ENCODE assay signal across 7 cellular contexts in genomic region chr16:89507219-89507833, GRCh38. TPM values are rescaled to one million over a fixed set of nuclear protein-coding genes. Genes with fewer than 3 reads are reported as not detected.
DNase-seq lines count a peak whose midpoint lies in the region; ATAC-seq and TF ChIP-seq lines count a peak whose summit lies in the region.

No MANE protein-coding gene starts in this region.

- H3K27ac ChIP-seq in GM23248: peak overlapping the region; percentile 87
- peak overlapping the region; percentile 95 for H3K27ac ChIP-seq in Panc1 (ENCODE audit: low read length)
- peak overlapping the region; percentile 90 for H3K27ac ChIP-seq in endodermal cell (ENCODE audit: low read depth, low read length)

- H3K27me3 Mint-ChIP-seq in endodermal cell (ENCODE audit: insufficient read depth): peaks cover 11% of the 10 kb centered on the region
- H3K27me3 Mint-ChIP-seq in natural killer cell treated with Interleukin-12 subunit alpha and Interleukin-12 subunit beta and Interleukin-15 and Interleukin-18, amount 100 ng/mL, for 72 hours: no peaks in the 10 kb centered on the region

- H3K27me3 ChIP-seq in GM23248 (replicated peaks; ENCODE audit: insufficient read depth): no peaks in the 10 kb centered on the region
- H3K27me3 ChIP-seq in Panc1 (ENCODE audit: control insufficient read depth, insufficient read depth, low read length): no peaks in the 10 kb centered on the region
- no peaks in the 10 kb centered on the region for H3K27me3 ChIP-seq in endodermal cell (ENCODE audit: control insufficient read depth, insufficient read depth, low read length, poor library complexity, severe bottlenecking)

- CTCF ChIA-PET in Panc1 (lab: Charles Lee): no interaction called here

- peaks cover 14% of the 10 kb centered on the region for H3K36me3 Mint-ChIP-seq in endodermal cell (ENCODE audit: low read depth)
- no peaks in the 10 kb centered on the region for H3K36me3 Mint-ChIP-seq in natural killer cell treated with Interleukin-12 subunit alpha and Interleukin-12 subunit beta and Interleukin-15 and Interleukin-18, amount 100 ng/mL, for 72 hours

- H3K4me3 ChIP-seq in GM23248 (peak overlapping the region; percentile 86), Panc1 (ENCODE audit: low read depth in 2 of 2, low read length in 2 of 2) (peak overlapping the region; percentile 81 to 84), endodermal cell (ENCODE audit: low read length) (peak overlapping the region; percentile 94)

- H3K9ac ChIP-seq in GM23248 (peak overlapping the region; percentile 89), endodermal cell (ENCODE audit: extremely low read depth, low read length, poor library complexity, severe bottlenecking) (peak overlapping the region; percentile 94)

- H2AFZ ChIP-seq in GM23248: peak overlapping the region; percentile 71

- H3K4me3 Mint-ChIP-seq in endodermal cell: peak overlapping the region; percentile 84
- H3K4me3 Mint-ChIP-seq in natural killer cell treated with Interleukin-12 subunit alpha and Interleukin-12 subunit beta and Interleukin-15 and Interleukin-18, amount 100 ng/mL, for 72 hours: peak overlapping the region; percentile 89

- H3K9me3 ChIP-seq in GM23248 (ENCODE audit: low read depth) (no peaks in the 10 kb centered on the region), Panc1 (ENCODE audit: control insufficient read depth, insufficient read depth, low read depth, low read length) (no peaks in the 10 kb centered on the region), endodermal cell (ENCODE audit: control insufficient read depth, low read length) (no peaks in the 10 kb centered on the region)

- no peaks in the 10 kb centered on the region for H3K9me2 ChIP-seq in GM23248 (ENCODE audit: insufficient read depth)

- peaks cover 52% of the 10 kb centered on the region for H3K79me2 ChIP-seq in GM23248 (ENCODE audit: insufficient read depth)

- intact Hi-C loops in Panc1 (cut with micrococcal nuclease; ENCODE audit: unreplicated experiment): loop anchor here (10.0 kb wide), 1 partner anchor 173 kb away; no protein-coding TSS in a partner anchor

- H3K4me2 ChIP-seq in GM23248 (ENCODE audit: unreplicated experiment): peak overlapping the region; percentile 79

- no peak overlapping the region for H3K27ac Mint-ChIP-seq in endodermal cell
- H3K27ac Mint-ChIP-seq in natural killer cell treated with Interleukin-12 subunit alpha and Interleukin-12 subunit beta and Interleukin-15 and Interleukin-18, amount 100 ng/mL, for 72 hours: peak overlapping the region; percentile 80 to 86

- peaks cover 4% of the 10 kb centered on the region for H3K4me1 Mint-ChIP-seq in endodermal cell
- peaks cover 21 to 22% of the 10 kb centered on the region in 2 donors for H3K4me1 Mint-ChIP-seq in natural killer cell treated with Interleukin-12 subunit alpha and Interleukin-12 subunit beta and Interleukin-15 and Interleukin-18, amount 100 ng/mL, for 72 hours (ENCODE audit: low read depth in 2 of 2)

- H3K4me1 ChIP-seq in GM23248 (ENCODE audit: insufficient read depth) (peaks cover 24% of the 10 kb centered on the region), Panc1 (ENCODE audit: control insufficient read depth, insufficient read depth, low read length) (peaks cover 34% of the 10 kb centered on the region), endodermal cell (ENCODE audit: control insufficient read depth, insufficient read depth, low read length) (no peaks in the 10 kb centered on the region)

- no peak for TF ChIP-seq CTCF in Panc1 (IDR thresholded peaks at IDR 0.05)
- no peak for TF ChIP-seq CTCF in endodermal cell (conservative IDR thresholded peaks at IDR 0.05)

- H3K36me3 ChIP-seq in GM23248 (ENCODE audit: low read depth): peaks cover 16% of the 10 kb centered on the region
- H3K36me3 ChIP-seq in Panc1 (ENCODE audit: control insufficient read depth, insufficient read depth, low read length): peaks cover 13% of the 10 kb centered on the region
- H3K36me3 ChIP-seq in endodermal cell (ENCODE audit: control insufficient read depth, insufficient read depth, low read length): peaks cover 21% of the 10 kb centered on the region

- H3F3A ChIP-seq in GM23248 (ENCODE audit: insufficient read depth): peaks cover 31% of the 10 kb centered on the region; the same call in 1 of the 2 replicates

- no TSS peak for BruUV-seq in Panc1 (replicated peaks; lab: Mats Ljungman, UMichigan)

- ATAC-seq in Panc1 (no peak), HG02884 (IDR thresholded peaks at IDR 0.05; ENCODE audit: unreplicated experiment) (no peak), GM18861 (IDR thresholded peaks at IDR 0.05; ENCODE audit: unreplicated experiment) (no peak)
- ATAC-seq in natural killer cell treated with Interleukin-12 subunit alpha and Interleukin-12 subunit beta and Interleukin-15 and Interleukin-18, amount 100 ng/mL, for 72 hours: no peak

- WGBS in GM23248 (ENCODE audit: low coverage in 1 of 2, low lambda C conversion rate in 2 of 2, missing lambda C conversion rate in 2 of 2), 2 experiments: 2 to 3% methylated on average over 39 to 42 of the region's 42 CpGs
- whole genome bisulfite sequencing in endodermal cell (ENCODE audit: insufficient coverage in 1 of 2, insufficient read length in 1 of 2), 2 experiments: 20 to 44% methylated on average over 14 to 42 of the region's 42 CpGs

- in situ Hi-C loops in GM23248 (cut with MboI): loop anchor here (10.0 kb wide), 1 partner anchor 163 kb away; no protein-coding TSS in a partner anchor
- in situ Hi-C loops in Panc1 (cut with HindIII; ENCODE audit: low pct_unique_long_range_greater_than_20kb, low sequenced_read_pairs): no loop called here

- H3K9me3 Mint-ChIP-seq in endodermal cell: peaks cover 2% of the 10 kb centered on the region
- H3K9me3 Mint-ChIP-seq in natural killer cell treated with Interleukin-12 subunit alpha and Interleukin-12 subunit beta and Interleukin-15 and Interleukin-18, amount 100 ng/mL, for 72 hours: no peaks in the 10 kb centered on the region

- DNase-seq in GM23248 (peak; percentile 78), Panc1 (ENCODE audit: low read depth, low spot score) (no peak), endodermal cell (no peak), dedifferentiated amniotic fluid mesenchymal stem cell (ENCODE audit: extremely low spot score) (no peak)
- DNase-seq in natural killer cell treated with Interleukin-12 subunit alpha and Interleukin-12 subunit beta and Interleukin-15 and Interleukin-18, amount 100 ng/mL, for 72 hours (ENCODE audit: low spot score): no peak

- H4K20me1 ChIP-seq in GM23248 (ENCODE audit: insufficient read depth): no peaks in the 10 kb centered on the region

- POLR2A ChIA-PET in Panc1 (lab: Charles Lee): interaction anchor here (0.5 to 0.7 kb wide), 3 partner anchors 16 to 184 kb away, joined by 3 to 17 read pairs (median 3); no protein-coding TSS in a partner anchor

RNA-seq across cellular contexts. Expression of gene SPG7, which starts 0.9 kb away (rescaled TPM):
- 155 and 215 TPM in 2 replicates for total RNA-seq in GM23248 (2014; rRNA removed; shearing (Covaris generic))
- 47.5 and 53.9 TPM in 2 replicates for polyA plus RNA-seq in GM23248 (2016; fragmentation: Nextera tagmentation; extraction: Ambion mirVana)
- total RNA-seq in Panc1 (2021; ENCODE audit: unreplicated experiment): 118 TPM
- 86.1 TPM for polyA plus RNA-seq in Panc1 (2012; ENCODE audit: insufficient read length)
- total RNA-seq in endodermal cell: 100 to 1,000 TPM; 153 to 156 TPM
- polyA plus RNA-seq in endodermal cell (2013, experiment 1 of 2): 85.2 TPM
- polyA plus RNA-seq in endodermal cell (2013, experiment 2 of 2): 78.0 TPM
- 100 to 1,000 TPM in 1 of 2 donors, 10 to 100 TPM in 1; 88.6 to 188 TPM for total RNA-seq in natural killer cell treated with Interleukin-12 subunit alpha and Interleukin-12 subunit beta and Interleukin-15 and Interleukin-18, amount 100 ng/mL, for 72 hours

RNA-seq across cellular contexts. Expression of gene ANKRD11, which starts 17.0 kb away (rescaled TPM):
- total RNA-seq in GM23248 (2014; rRNA removed; shearing (Covaris generic)): 83.8 and 84.7 TPM in 2 replicates
- polyA plus RNA-seq in GM23248 (2016; fragmentation: Nextera tagmentation; extraction: Ambion mirVana): 34.7 and 39.3 TPM in 2 replicates
- total RNA-seq in Panc1 (2021; ENCODE audit: unreplicated experiment): 99.4 TPM
- polyA plus RNA-seq in Panc1 (2012; ENCODE audit: insufficient read length): 119 TPM
- 100 to 1,000 TPM; 118 to 159 TPM for total RNA-seq in endodermal cell
- 99.5 TPM for polyA plus RNA-seq in endodermal cell (2013, experiment 1 of 2)
- polyA plus RNA-seq in endodermal cell (2013, experiment 2 of 2): 88.3 TPM
- total RNA-seq in natural killer cell treated with Interleukin-12 subunit alpha and Interleukin-12 subunit beta and Interleukin-15 and Interleukin-18, amount 100 ng/mL, for 72 hours: 100 to 1,000 TPM; 197 to 320 TPM

RNA-seq across cellular contexts. Expression of gene RPL13, which starts 53.2 kb away (rescaled TPM):
- total RNA-seq in GM23248 (2014; rRNA removed; shearing (Covaris generic)): 3,580 and 6,666 TPM in 2 replicates
- 1,418 and 1,480 TPM in 2 replicates for polyA plus RNA-seq in GM23248 (2016; fragmentation: Nextera tagmentation; extraction: Ambion mirVana)
- total RNA-seq in Panc1 (2021; ENCODE audit: unreplicated experiment) (965 TPM), endodermal cell (1,000 to 10,000 TPM; 1,911 to 2,019 TPM)
- polyA plus RNA-seq in Panc1 (2012; ENCODE audit: insufficient read length): 1,813 TPM
- 2,841 TPM for polyA plus RNA-seq in endodermal cell (2013, experiment 1 of 2)
- 2,695 TPM for polyA plus RNA-seq in endodermal cell (2013, experiment 2 of 2)
- 1,000 to 10,000 TPM; 1,294 to 1,944 TPM for total RNA-seq in natural killer cell treated with Interleukin-12 subunit alpha and Interleukin-12 subunit beta and Interleukin-15 and Interleukin-18, amount 100 ng/mL, for 72 hours
